Comparison of ENCODE assay signal across 8 cellular contexts in genomic region chr9:34664281-34665108, GRCh38. TPM values are rescaled to one million over a fixed set of nuclear protein-coding genes. Genes with fewer than 3 reads are reported as not detected.
DNase-seq lines count a peak whose midpoint lies in the region; ATAC-seq, FAIRE-seq and TF ChIP-seq lines count a peak whose summit lies in the region.

No MANE protein-coding gene starts in this region.

- peak; percentile 76 for DNase-seq in ACHN
- peak; percentile 39 for DNase-seq in RWPE1 (ENCODE audit: low spot score)
- peak; percentile 70 for DNase-seq in activated naive CD4-positive, alpha-beta T cell treated with Interleukin-2 at 50 U/mL for 16 hours
- peak; percentile 52 to 70 for DNase-seq in frontal cortex (ENCODE audit: low spot score in 2 of 2)

- H3K27ac ChIP-seq in RWPE1: peak overlapping the region; percentile 93
- peak overlapping the region; percentile 63 for H3K27ac ChIP-seq in temporal lobe (ENCODE audit: low read depth, low read length)

- peak overlapping the region; percentile 46 for H3K4me3 ChIP-seq in neuron (ENCODE audit: low read length)

- ATAC-seq in GM18505 (IDR thresholded peaks at IDR 0.05; ENCODE audit: unreplicated experiment): peak; percentile 52
- peak; percentile 67 for ATAC-seq in HG03354 (IDR thresholded peaks at IDR 0.05; ENCODE audit: poor library complexity, severe bottlenecking, unreplicated experiment)

- H3K27me3 ChIP-seq in neuron (ENCODE audit: insufficient read depth, low read length): no peaks in the 10 kb centered on the region

- peaks cover 7% of the 10 kb centered on the region for H3K4me1 ChIP-seq in neuron (ENCODE audit: insufficient read depth, low read length)

- in situ Hi-C loops in ACHN (cut with HindIII; ENCODE audit: low pct_ligation_motif_present, low pct_unique_long_range_greater_than_20kb, low sequenced_read_pairs): no loop called here

- FAIRE-seq in frontal cortex (lab: Jason Lieb, UNC): no peak

- CTCF ChIA-PET in RWPE1 (lab: Yijun Ruan, JAX): interaction anchor here (0.6 to 1.5 kb wide), 3 partner anchors 17 to 229 kb away, joined by 3 read pairs; partner anchors contain the start of gene GALT

- peak overlapping the region; percentile 52 for H2AFZ ChIP-seq in neuron (ENCODE audit: low read depth, low read length)

- POLR2A ChIA-PET in RWPE1 (lab: Yijun Ruan, JAX; ENCODE audit: low non-redundant PET): interaction anchor here (0.5 to 1.3 kb wide), 3 partner anchors 13 to 18 kb away, joined by 3 to 4 read pairs (median 4); partner anchors contain the start of genes GALT and IL11RA

- TF ChIP-seq POLR2A in GM18505 (IDR thresholded peaks at IDR 0.05; ENCODE audit: borderline replicate concordance, extremely low read depth, insufficient read depth, insufficient read length): no peak

- no peaks in the 10 kb centered on the region for H3K36me3 ChIP-seq in neuron (ENCODE audit: insufficient read depth, low read length)

- TF ChIP-seq CTCF in RWPE1 (conservative IDR thresholded peaks at IDR 0.05; ENCODE audit: low read depth): no peak; the same call in 1 of the 2 replicates

- no peaks in the 10 kb centered on the region for H3K9me3 ChIP-seq in neuron (ENCODE audit: low read length)

RNA-seq across cellular contexts. Expression of gene CCL27, which starts 2.0 kb away (rescaled TPM):
- total RNA-seq in frontal cortex (0.41 TPM), temporal lobe (0.25 TPM)

RNA-seq across cellular contexts. Expression of gene IL11RA, which starts 12.5 kb away (rescaled TPM):
- 5.3 TPM for total RNA-seq in frontal cortex
- total RNA-seq in temporal lobe: 3.9 TPM

RNA-seq across cellular contexts. Expression of gene GALT, which starts 18.0 kb away (rescaled TPM):
- total RNA-seq in frontal cortex (29.3 TPM), temporal lobe (16.5 TPM)

RNA-seq across cellular contexts. Expression of gene CCL19, which starts 26.6 kb away (rescaled TPM):
- total RNA-seq in frontal cortex (not detected), temporal lobe (not detected)

RNA-seq across cellular contexts. Expression of gene SIGMAR1, which starts 26.9 kb away (rescaled TPM):
- total RNA-seq in frontal cortex: 20.8 TPM
- 19.2 TPM for total RNA-seq in temporal lobe

Comparison
In these comparisons a context has a peak if more than half of its experiments do, and no peak if none do; other contexts are left out.
1. Peak in every context shown above with its lines: DNase-seq, ATAC-seq, H3K4me3 ChIP-seq and H3K27ac ChIP-seq.